ENCODE assay signal across 13 cellular contexts in genomic region chr18:78069784-78070664, GRCh38.
DNase-seq lines count a peak whose midpoint lies in the region; ATAC-seq and TF ChIP-seq lines count a peak whose summit lies in the region.
"Had no signal": no experiment of that assay in that cellular context is flagged by ENCODE, and none has a peak within 500 bp of the region (broad histone marks: within the 10 kb centered on the region; RNA-seq: fewer than 3 reads in every experiment).

No MANE protein-coding gene starts in this region.

- DNase-seq in M059J (ENCODE audit: low read depth) (peak; percentile 2), NCI-H2196 (lab: John Stamatoyannopoulos, UW; ENCODE audit: unreplicated experiment) (peak; percentile 50), iris pigment epithelial cell (ENCODE audit: low read depth) (peak; percentile 5), sigmoid colon (peak; percentile 85), DMS53 treated with DMSO at 0.1 percent for 48 hours (lab: John Stamatoyannopoulos, UW; ENCODE audit: unreplicated experiment) (no peak), osteoblast (ENCODE audit: insufficient read length, low spot score, missing footprints) (no peak)
- DNase-seq: activated CD4-positive, alpha-beta T cell treated with anti-CD3 and anti-CD28 coated beads for 48 hours; amniotic stem cell; stimulated activated CD4-positive, alpha-beta T cell treated with anti-CD3 and anti-CD28 coated beads, Interleukin-4, amount 100 ng/mL, for 4 hours; stimulated activated naive CD8-positive, alpha-beta T cell treated with anti-CD3 and anti-CD28 coated beads, Interleukin-15, Interleukin-2, amounts not matched to agents 100 U/mL and 50 U/mL, for 24 hours had no signal

- H3K36me3 ChIP-seq in sigmoid colon (no peaks in the 10 kb centered on the region), osteoblast (ENCODE audit: insufficient read depth, low read length) (no peaks in the 10 kb centered on the region)

- H3K27ac ChIP-seq in sigmoid colon, result peak overlapping the region in 3 of 4 donors; percentile 52 to 71 (median 62)
- H3K27ac ChIP-seq in osteoblast (ENCODE audit: low read depth, low read length), result no peak overlapping the region
- H3K27ac ChIP-seq: coronary artery had no signal

- no peaks in the 10 kb centered on the region for H3K79me2 ChIP-seq in osteoblast (ENCODE audit: insufficient read depth, low read length)

- no peak for TF ChIP-seq CTCF in sigmoid colon (IDR thresholded peaks at IDR 0.05)
- no peak for TF ChIP-seq CTCF in osteoblast (IDR thresholded peaks at IDR 0.05; ENCODE audit: extremely low read depth, low read depth, low read length)

- no peak for TF ChIP-seq EP300 in sigmoid colon (IDR thresholded peaks at IDR 0.05)

- H3K9me3 ChIP-seq in sigmoid colon (peaks cover 0 to 5% (median 0%) of the 10 kb centered on the region in 4 donors), osteoblast (ENCODE audit: low read depth, low read length) (peaks cover 6% of the 10 kb centered on the region)

- H2AFZ ChIP-seq in osteoblast (ENCODE audit: low read length), result no peak overlapping the region

- H3K4me1 ChIP-seq in sigmoid colon (peaks cover 0 to 36% (median 19%) of the 10 kb centered on the region in 4 donors), osteoblast (ENCODE audit: insufficient read depth, low read length) (no peaks in the 10 kb centered on the region)

- TF ChIP-seq POLR2A in sigmoid colon (IDR thresholded peaks at IDR 0.05), result no peak

- H3K27me3 ChIP-seq in sigmoid colon, result no peaks in the 10 kb centered on the region
- H3K27me3 ChIP-seq in osteoblast (ENCODE audit: insufficient read depth, low read length), result no peaks in the 10 kb centered on the region

- WGBS in sigmoid colon, 2 donors, result 66 to 75% methylated on average over 13 of the region's 13 CpGs

- H3K4me3 ChIP-seq in sigmoid colon (no peak overlapping the region), osteoblast (ENCODE audit: insufficient read depth, low read length) (no peak overlapping the region)
- H3K4me3 ChIP-seq: coronary artery had no signal

- H4K20me1 ChIP-seq in osteoblast (ENCODE audit: insufficient read depth, low read length), result no peaks in the 10 kb centered on the region

- intact Hi-C loops in sigmoid colon (cut with DNase I), result no loop called here

- H3K4me2 ChIP-seq in osteoblast (ENCODE audit: insufficient read depth, low read length), result no peak overlapping the region

- ATAC-seq in HG02981 (IDR thresholded peaks at IDR 0.05; ENCODE audit: unreplicated experiment), result no peak
- ATAC-seq: HCT116; stimulated activated naive CD8-positive, alpha-beta T cell treated with anti-CD3 and anti-CD28 coated beads, Interleukin-15, Interleukin-2, amounts not matched to agents 100 U/mL and 50 U/mL, for 24 hours had no signal

Comparison
In these comparisons a context has a peak if more than half of its experiments do, and no peak if none do; other contexts are left out.
1. DNase-seq: peak in M059J (single experiment), NCI-H2196 (single experiment), iris pigment epithelial cell (single experiment) and sigmoid colon (single experiment); none in DMS53 treated with DMSO at 0.1 percent for 48 hours (single experiment) and osteoblast (single experiment).